ENCODE assay signal across 23 cellular contexts in genomic region chr17:20087538-20088250, GRCh38.
"Had no signal": no experiment of that assay in that cellular context is flagged by ENCODE, and none has a peak within 500 bp of the region (broad histone marks: within the 10 kb centered on the region; RNA-seq: fewer than 3 reads in every experiment).

No MANE protein-coding gene starts in this region.

- H3K4me3 ChIP-seq: lung, sigmoid colon, tibial nerve, vagina had no signal

- H3K9me3 Mint-ChIP-seq: activated B cell treated with CpG ODN at 0.5 μM for 24 hours; activated CD8-positive, alpha-beta T cell treated with anti-CD3 and anti-CD28 coated beads for 36 hours; activated naive CD4-positive, alpha-beta T cell treated with anti-CD3 and anti-CD28 coated beads, Interleukin-2, amount 50 U/mL, for 72 hours; activated T-cell treated with anti-CD3 and anti-CD28 coated beads, Interleukin-2, amount 50 U/mL, for 4 hours; brain; central memory CD8-positive, alpha-beta T cell; immature natural killer cell; naive B cell had no signal

- H3K9me3 ChIP-seq: neutrophil, sigmoid colon, tibial nerve, vagina had no signal

- H3K27me3 ChIP-seq: neutrophil, sigmoid colon, tibial nerve, vagina had no signal

- H3K36me3 ChIP-seq: neutrophil, sigmoid colon, tibial nerve, vagina had no signal

- H3K27ac ChIP-seq: foreskin keratinocyte, neutrophil, sigmoid colon, vagina had no signal

- DNase-seq: activated B cell treated with CpG ODN at 0.5 μM for 24 hours; activated CD4-positive, alpha-beta T cell treated with anti-CD3 and anti-CD28 coated beads for 48 hours; activated CD8-positive, alpha-beta T cell treated with anti-CD3 and anti-CD28 coated beads for 36 hours; activated effector memory CD4-positive, alpha-beta T cell treated with anti-CD3 and anti-CD28 coated beads, Interleukin-2, amount 50 U/mL, for 16 hours; activated T-cell treated with anti-CD3 and anti-CD28 coated beads, Interleukin-2, amount 50 U/mL, for 4 hours; amniotic stem cell; cortex of kidney; effector CD8-positive, alpha-beta T cell; foreskin keratinocyte; immature natural killer cell; midbrain; naive B cell; sigmoid colon; stimulated activated CD4-positive, alpha-beta T cell treated with anti-CD3 and anti-CD28 coated beads, Interleukin-12 subunit alpha, Interleukin-12 subunit beta, amount 100 ng/mL, for 4 hours; stimulated activated CD4-positive, alpha-beta T cell treated with anti-CD3 and anti-CD28 coated beads, Interleukin-2, amount 100 ng/mL, for 24 hours; T-helper 2 cell had no signal

- H3K4me3 Mint-ChIP-seq: activated B cell treated with CpG ODN at 0.5 μM for 24 hours; activated CD8-positive, alpha-beta T cell treated with anti-CD3 and anti-CD28 coated beads for 36 hours; activated T-cell treated with anti-CD3 and anti-CD28 coated beads, Interleukin-2, amount 50 U/mL, for 4 hours; brain; central memory CD8-positive, alpha-beta T cell; immature natural killer cell; naive B cell had no signal

- H3K27ac Mint-ChIP-seq: activated B cell treated with CpG ODN at 0.5 μM for 24 hours; activated CD8-positive, alpha-beta T cell treated with anti-CD3 and anti-CD28 coated beads for 36 hours; activated naive CD4-positive, alpha-beta T cell treated with anti-CD3 and anti-CD28 coated beads, Interleukin-2, amount 50 U/mL, for 72 hours had no signal

- ATAC-seq: activated CD8-positive, alpha-beta T cell treated with anti-CD3 and anti-CD28 coated beads for 36 hours; activated naive CD4-positive, alpha-beta T cell treated with anti-CD3 and anti-CD28 coated beads, Interleukin-2, amount 50 U/mL, for 72 hours; activated T-cell treated with anti-CD3 and anti-CD28 coated beads, Interleukin-2, amount 50 U/mL, for 4 hours; foreskin keratinocyte had no signal

- H3K36me3 Mint-ChIP-seq: activated naive CD4-positive, alpha-beta T cell treated with anti-CD3 and anti-CD28 coated beads, Interleukin-2, amount 50 U/mL, for 72 hours; brain; immature natural killer cell; naive B cell had no signal

- H3K4me1 Mint-ChIP-seq: activated B cell treated with CpG ODN at 0.5 μM for 24 hours had no signal

- H3K4me1 ChIP-seq: foreskin keratinocyte, sigmoid colon, vagina had no signal

- H3K27me3 Mint-ChIP-seq: activated B cell treated with CpG ODN at 0.5 μM for 24 hours; activated CD8-positive, alpha-beta T cell treated with anti-CD3 and anti-CD28 coated beads for 36 hours; naive B cell had no signal
